24 cellular contexts compared by ENCODE assay signal in genomic region chr12:109600481-109600880, GRCh38.
"Had no signal": no experiment of that assay in that cellular context is flagged by ENCODE, and none has a peak within 500 bp of the region (broad histone marks: within the 10 kb centered on the region; RNA-seq: fewer than 3 reads in every experiment).

No MANE protein-coding gene starts in this region.

- H3K4me3 ChIP-seq: cardiac muscle cell, colonic mucosa, ovary, prostate gland, sigmoid colon, thoracic aorta had no signal

- H3K9me3 ChIP-seq: colonic mucosa, ovary, prostate gland, sigmoid colon, thoracic aorta had no signal

- FAIRE-seq: endometrium, frontal cortex, small intestine, urothelium cell line had no signal

- H3K27me3 ChIP-seq: cardiac muscle cell, colonic mucosa, ovary had no signal

- DNase-seq: activated CD4-positive, alpha-beta T cell treated with anti-CD3 and anti-CD28 coated beads, Interleukin-2, amount 10 ng/mL, durations not matched to agents 24 days and 14 days; activated CD4-positive, CD25-positive, alpha-beta regulatory T cell treated with anti-CD3 and anti-CD28 coated beads, Interleukin-2, amount 50 U/mL, for 72 hours; activated CD8-positive, alpha-beta T cell treated with anti-CD3 and anti-CD28 coated beads for 36 hours; activated T-cell treated with anti-CD3 and anti-CD28 coated beads, Interleukin-2, amount 50 U/mL, for 4 hours; anterior cingulate cortex; cerebellar nuclear complex; colonic mucosa; effector CD8-positive, alpha-beta T cell; islet precursor cell; left ventricle myocardium superior; nephron progenitor cell; ovary; retina; sigmoid colon; small intestine; stimulated activated CD4-positive, alpha-beta T cell treated with anti-CD3 and anti-CD28 coated beads, Interleukin-4, amount 100 ng/mL, for 24 hours; T1000; trophoblast cell had no signal

- H3K4me1 ChIP-seq: colonic mucosa, prostate gland had no signal

- H3K27ac ChIP-seq: cardiac muscle cell, colonic mucosa, ovary, prostate gland, sigmoid colon, thoracic aorta had no signal

- H3K36me3 ChIP-seq: cardiac muscle cell, colonic mucosa, ovary, prostate gland, thoracic aorta had no signal
